8 cellular contexts compared by ENCODE assay signal in genomic region chr6:133241901-133242760, GRCh38.
DNase-seq lines count a peak whose midpoint lies in the region; ATAC-seq lines count a peak whose summit lies in the region.

No MANE protein-coding gene starts in this region.

- peaks cover 42% of the 10 kb centered on the region for H3K27me3 Mint-ChIP-seq in activated naive CD8-positive, alpha-beta T cell

- H3K27ac ChIP-seq in HUES48 (ENCODE audit: low read depth, low read length) = no peak overlapping the region

- ATAC-seq in stimulated activated naive CD8-positive, alpha-beta T cell treated with anti-CD3 and anti-CD28 coated beads, Interleukin-15, Interleukin-2, amounts not matched to agents 100 U/mL and 50 U/mL, for 24 hours = no peak
- ATAC-seq in GM18868 (IDR thresholded peaks at IDR 0.05; ENCODE audit: unreplicated experiment) (no peak), GM21390 (IDR thresholded peaks at IDR 0.05; ENCODE audit: unreplicated experiment) (no peak), HG02763 (IDR thresholded peaks at IDR 0.05; ENCODE audit: unreplicated experiment) (no peak)

- H3K4me3 ChIP-seq in HUES48 (ENCODE audit: low read depth, low read length) = peak overlapping the region; percentile 65
- H3K4me3 ChIP-seq in iPS-18c (ENCODE audit: insufficient read depth, low read depth, low read length) = peak overlapping the region; percentile 68

- peak overlapping the region; percentile 40 for H3K4me3 Mint-ChIP-seq in activated naive CD8-positive, alpha-beta T cell

- H3K36me3 ChIP-seq in HUES48 (ENCODE audit: control insufficient read depth, insufficient read depth, low read length) = no peaks in the 10 kb centered on the region

- peak; percentile 4 for DNase-seq in stimulated activated naive CD8-positive, alpha-beta T cell treated with anti-CD3 and anti-CD28 coated beads, Interleukin-15, Interleukin-2, amounts not matched to agents 100 U/mL and 50 U/mL, for 24 hours
- no peak for DNase-seq in NCI-H1048 (lab: John Stamatoyannopoulos, UW)

- H3K9me3 ChIP-seq in HUES48 (ENCODE audit: control insufficient read depth, insufficient read depth, low read length) = no peaks in the 10 kb centered on the region
- H3K9me3 ChIP-seq in iPS-18c (ENCODE audit: control insufficient read depth, insufficient read depth, low read length) = no peaks in the 10 kb centered on the region

- H3K27me3 ChIP-seq in HUES48 (ENCODE audit: control insufficient read depth, insufficient read depth, low read length) = peaks cover 80% of the 10 kb centered on the region

- H3K9ac ChIP-seq in HUES48 (ENCODE audit: low read depth, low read length) = no peak overlapping the region

- no peaks in the 10 kb centered on the region for H3K9me3 Mint-ChIP-seq in activated naive CD8-positive, alpha-beta T cell (ENCODE audit: low read depth)

- H3K4me1 Mint-ChIP-seq in activated naive CD8-positive, alpha-beta T cell (ENCODE audit: low read depth) = peaks cover 20% of the 10 kb centered on the region

- no peaks in the 10 kb centered on the region for H3K36me3 Mint-ChIP-seq in activated naive CD8-positive, alpha-beta T cell

- H3K4me1 ChIP-seq in HUES48 (ENCODE audit: control insufficient read depth, insufficient read depth, low read length) = peaks cover 27% of the 10 kb centered on the region

- no peak overlapping the region for H3K27ac Mint-ChIP-seq in activated naive CD8-positive, alpha-beta T cell
